19 cellular contexts compared by ENCODE assay signal in genomic region chr17:18251204-18251603, GRCh38. TPM values are rescaled to one million over a fixed set of nuclear protein-coding genes. Genes with fewer than 3 reads are reported as not detected.
DNase-seq lines count a peak whose midpoint lies in the region; ATAC-seq, FAIRE-seq and TF ChIP-seq lines count a peak whose summit lies in the region.
"Had no signal": no experiment of that assay in that cellular context is flagged by ENCODE, and none has a peak within 500 bp of the region (broad histone marks: within the 10 kb centered on the region; RNA-seq: fewer than 3 reads in every experiment).

No MANE protein-coding gene starts in this region.

- CTCF ChIA-PET in HEK293 (lab: Yijun Ruan, JAX) (interaction anchor here (1.7 kb wide), 1 partner anchor 34 kb away, joined by 4 read pairs; no protein-coding TSS in a partner anchor), RWPE1 (lab: Yijun Ruan, JAX) (no interaction called here), endothelial cell of umbilical vein (lab: Charles Lee) (no interaction called here)

- H2BK5ac ChIP-seq in trophoblast cell (ENCODE audit: low read depth, low read length, poor library complexity), result no peak overlapping the region

- H3K9ac ChIP-seq in endothelial cell of umbilical vein (replicated peaks; ENCODE audit: extremely low read depth, insufficient read depth, low read length) (no peak overlapping the region), trophoblast cell (ENCODE audit: low read length) (no peak overlapping the region)

- no peak overlapping the region for H4K12ac ChIP-seq in trophoblast cell (ENCODE audit: low read depth, low read length)

- no peak for FAIRE-seq in endothelial cell of umbilical vein (lab: Jason Lieb, UNC)
- FAIRE-seq: A549, D721Med, GM12892, GM18507, H1 had no signal

- intact Hi-C loops in endothelial cell of umbilical vein (cut with micrococcal nuclease), result no loop called here

- no CpG with 5 or more reads among the region's 15 CpGs for WGBS in trophoblast cell (ENCODE audit: extremely low coverage, insufficient coverage, insufficient read length)

- H3K79me2 ChIP-seq in endothelial cell of umbilical vein (ENCODE audit: control insufficient read depth, insufficient read depth, low read length) (peaks cover 6% of the 10 kb centered on the region), trophoblast cell (ENCODE audit: control insufficient read depth, insufficient read depth, low read length, poor library complexity) (no peaks in the 10 kb centered on the region)

- H3K4me3 ChIP-seq in HEK293 (ENCODE audit: low read depth, low read length) (no peak overlapping the region), endothelial cell of umbilical vein (replicated peaks in 1 of 3; ENCODE audit: insufficient read depth in 1 of 3, low read depth in 1 of 3, low read length in 3 of 3) (no peak overlapping the region), trophoblast cell (ENCODE audit: low read depth, low read length) (no peak overlapping the region)
- H3K4me3 ChIP-seq: A549 had no signal

- POLR2A ChIA-PET in HEK293 (lab: Yijun Ruan, JAX) (no interaction called here), RWPE1 (lab: Yijun Ruan, JAX; ENCODE audit: low non-redundant PET) (no interaction called here), endothelial cell of umbilical vein (lab: Charles Lee) (no interaction called here)

- no peak overlapping the region for H2BK12ac ChIP-seq in trophoblast cell (ENCODE audit: low read length)

- no peak overlapping the region for H3K14ac ChIP-seq in trophoblast cell (ENCODE audit: low read length)

- H3K18ac ChIP-seq in trophoblast cell (ENCODE audit: low read length), result no peak overlapping the region

- TF ChIP-seq CTCF in HEK293 (tag by site-specific recombination; IDR thresholded peaks at IDR 0.05) (no peak), RWPE1 (conservative IDR thresholded peaks at IDR 0.05; ENCODE audit: low read depth) (no peak), endothelial cell of umbilical vein (IDR thresholded peaks at IDR 0.05; ENCODE audit: extremely low read depth in 1 of 2, insufficient read depth in 1 of 2, low read depth in 1 of 2, low read length in 2 of 2) (no peak)

- H3K36me3 ChIP-seq in HEK293 (ENCODE audit: control insufficient read depth in 2 of 2, insufficient read depth in 1 of 2, low read length in 2 of 2) (peaks cover 9 to 96% of the 10 kb centered on the region in 2 experiments), endothelial cell of umbilical vein (ENCODE audit: control insufficient read depth in 2 of 2, extremely low read depth in 1 of 2, insufficient read depth in 2 of 2, low read length in 2 of 2) (peaks cover 11 to 63% of the 10 kb centered on the region in 2 experiments), trophoblast cell (ENCODE audit: control insufficient read depth in 1 of 2, insufficient read depth in 2 of 2, low read length in 2 of 2) (peaks cover 88 to 90% of the 10 kb centered on the region in 2 experiments)

- no peaks in the 10 kb centered on the region for H4K20me1 ChIP-seq in endothelial cell of umbilical vein (replicated peaks; ENCODE audit: control insufficient read depth, extremely low read depth, insufficient read depth, low read length)

- ATAC-seq in HG03135 (IDR thresholded peaks at IDR 0.05; ENCODE audit: unreplicated experiment), result no peak
- ATAC-seq: A549 had no signal

- H2AK5ac ChIP-seq in trophoblast cell (ENCODE audit: low read length), result no peak overlapping the region

- H3K27me3 ChIP-seq in endothelial cell of umbilical vein (ENCODE audit: control insufficient read depth in 2 of 2, insufficient read depth in 2 of 2, low read length in 2 of 2), result no peaks in the 10 kb centered on the region
- H3K27me3 ChIP-seq in trophoblast cell (ENCODE audit: insufficient read depth, low read length), result no peaks in the 10 kb centered on the region

- dilution Hi-C loops in endothelial cell of umbilical vein (cut with MboI; ENCODE audit: extremely low pct_ligation_motif_present, low sequenced_read_pairs), result no loop called here

- no peak overlapping the region for H3K4ac ChIP-seq in trophoblast cell (ENCODE audit: low read depth, low read length)

- no peak for TF ChIP-seq POLR2A in endothelial cell of umbilical vein (IDR thresholded peaks at IDR 0.05; ENCODE audit: low read depth, low read length)

- no peaks in the 10 kb centered on the region for H3K4me1 ChIP-seq in HEK293 (ENCODE audit: control insufficient read depth, insufficient read depth, low read length)
- H3K4me1 ChIP-seq in endothelial cell of umbilical vein (ENCODE audit: control insufficient read depth, extremely low read depth, insufficient read depth, low read length), result peaks cover 23% of the 10 kb centered on the region
- no peaks in the 10 kb centered on the region for H3K4me1 ChIP-seq in trophoblast cell (ENCODE audit: control insufficient read depth in 1 of 2, insufficient read depth in 2 of 2, low read length in 2 of 2)
- H3K4me1 ChIP-seq: Caco-2 had no signal

- H3K23ac ChIP-seq in trophoblast cell (ENCODE audit: low read length), result no peak overlapping the region

- H3K79me1 ChIP-seq in trophoblast cell (ENCODE audit: low read length), result no peaks in the 10 kb centered on the region

- no peak overlapping the region for H4K8ac ChIP-seq in trophoblast cell (ENCODE audit: low read depth, low read length)

- H3K27ac ChIP-seq in HEK293 (ENCODE audit: extremely low read depth, low read depth, low read length) (no peak overlapping the region), RWPE1 (peak overlapping the region; percentile 93), endothelial cell of umbilical vein (ENCODE audit: insufficient read depth, low read depth, low read length) (no peak overlapping the region), trophoblast cell (ENCODE audit: low read depth, low read length) (no peak overlapping the region)
- H3K27ac ChIP-seq: A549, C4-2B, HL-60 had no signal

- H2AFZ ChIP-seq in endothelial cell of umbilical vein (ENCODE audit: low read depth, low read length), result no peak overlapping the region
- no peak overlapping the region for H2AFZ ChIP-seq in trophoblast cell (ENCODE audit: insufficient read depth, low read length, poor library complexity)

- DNase-seq in RWPE1 (ENCODE audit: low spot score) (no peak), endothelial cell of umbilical vein (ENCODE audit: low read depth, low spot score) (no peak), trophoblast cell (no peak), amygdala (lab: John Stamatoyannopoulos, UW) (no peak)
- DNase-seq: AML-193; Caco-2; CD4-positive, alpha-beta T cell; GDM1; H9; KBM-7 had no signal

- BruUV-seq in endothelial cell of umbilical vein (replicated peaks; lab: Mats Ljungman, UMichigan), result TSS peak; percentile 20

- no peak overlapping the region for H4K91ac ChIP-seq in trophoblast cell (ENCODE audit: low read depth, low read length)

- no peaks in the 10 kb centered on the region for H3K9me1 ChIP-seq in endothelial cell of umbilical vein (replicated peaks; ENCODE audit: control insufficient read depth, extremely low read depth, insufficient read depth, low read length)

- no peak overlapping the region for H3K4me2 ChIP-seq in endothelial cell of umbilical vein (ENCODE audit: insufficient read depth, low read length)
- H3K4me2 ChIP-seq in trophoblast cell (ENCODE audit: low read length), result no peak overlapping the region
- H3K4me2 ChIP-seq: A549 had no signal

- H3K9me3 ChIP-seq in HEK293 (ENCODE audit: control insufficient read depth, insufficient read depth, low read depth, low read length) (no peaks in the 10 kb centered on the region), endothelial cell of umbilical vein (replicated peaks; ENCODE audit: control insufficient read depth, insufficient read depth, low read length) (no peaks in the 10 kb centered on the region), trophoblast cell (ENCODE audit: insufficient read depth, low read depth, low read length) (no peaks in the 10 kb centered on the region)
- H3K9me3 ChIP-seq: A549, Caco-2 had no signal

- no peak overlapping the region for H2BK120ac ChIP-seq in trophoblast cell (ENCODE audit: insufficient read depth, low read length, poor library complexity)

TF ChIP-seq in HEK293, 187 proteins besides CTCF, POLR2A, EP300 and RAD21:
- TF ChIP-seq ZNF548 (tag by site-specific recombination; IDR thresholded peaks at IDR 0.05) (no peak), ZNF623 (tag by site-specific recombination; IDR thresholded peaks at IDR 0.05) (peak; percentile 81)

TF ChIP-seq in endothelial cell of umbilical vein, 7 proteins besides CTCF, POLR2A, EP300 and RAD21 (continues in another document):
- no peak for TF ChIP-seq FOS (IDR thresholded peaks at IDR 0.05; ENCODE audit: borderline replicate concordance, insufficient read depth, low read length)
- no peak for TF ChIP-seq POLR2AphosphoS5 (IDR thresholded peaks at IDR 0.05; ENCODE audit: insufficient read depth, low read depth, low read length)

RNA-seq across cellular contexts. Expression of gene FLII, which starts 7.3 kb away (rescaled TPM):
- total RNA-seq in endothelial cell of umbilical vein, result 372 and 397 TPM in 2 replicates
- polyA plus RNA-seq in endothelial cell of umbilical vein, result 582 and 691 TPM in 2 replicates
- 393 and 428 TPM in 2 replicates for polyA plus RNA-seq in endothelial cell of umbilical vein (2011; cell fraction: cytosol; rRNA removed)
- 1,056 and 1,210 TPM in 2 replicates for polyA plus RNA-seq in endothelial cell of umbilical vein (2011; cell fraction: nucleus; rRNA removed)
- polyA plus RNA-seq in endothelial cell of umbilical vein (2012), result 343 and 396 TPM in 2 replicates
- 446 and 481 TPM in 2 replicates for polyA minus RNA-seq in endothelial cell of umbilical vein
- 202 TPM for polyA minus RNA-seq in endothelial cell of umbilical vein (2011; cell fraction: cytosol; rRNA and poly(A)+ RNA removed)
- polyA minus RNA-seq in endothelial cell of umbilical vein (2011; cell fraction: nucleus; rRNA and poly(A)+ RNA removed), result 205 and 272 TPM in 2 replicates
- polyA plus RNA-seq in trophoblast cell (2013), result 170 and 174 TPM in 2 replicates

RNA-seq across cellular contexts. Expression of gene MIEF2, which starts 9.3 kb away (rescaled TPM):
- total RNA-seq in endothelial cell of umbilical vein, result 8.3 and 8.5 TPM in 2 replicates
- 22.7 and 28.2 TPM in 2 replicates for polyA plus RNA-seq in endothelial cell of umbilical vein
- polyA plus RNA-seq in endothelial cell of umbilical vein (2011; cell fraction: cytosol; rRNA removed), result 10.7 and 12.8 TPM in 2 replicates
- polyA plus RNA-seq in endothelial cell of umbilical vein (2011; cell fraction: nucleus; rRNA removed), result 10.7 and 12.9 TPM in 2 replicates
- polyA plus RNA-seq in endothelial cell of umbilical vein (2012), result 5.2 and 8.4 TPM in 2 replicates
- 11.0 and 14.7 TPM in 2 replicates for polyA minus RNA-seq in endothelial cell of umbilical vein
- polyA minus RNA-seq in endothelial cell of umbilical vein (2011; cell fraction: cytosol; rRNA and poly(A)+ RNA removed), result 6.7 TPM
- polyA minus RNA-seq in endothelial cell of umbilical vein (2011; cell fraction: nucleus; rRNA and poly(A)+ RNA removed), result 3.1 and 6.3 TPM in 2 replicates
- 5.1 and 5.3 TPM in 2 replicates for polyA plus RNA-seq in trophoblast cell (2013)

RNA-seq across cellular contexts. Expression of gene LLGL1, which starts 25.8 kb away (rescaled TPM):
- total RNA-seq in endothelial cell of umbilical vein, result 34.9 and 36.8 TPM in 2 replicates
- polyA plus RNA-seq in endothelial cell of umbilical vein, result 47.1 and 55.5 TPM in 2 replicates
- polyA plus RNA-seq in endothelial cell of umbilical vein (2011; cell fraction: cytosol; rRNA removed), result 30.8 and 38.9 TPM in 2 replicates
- polyA plus RNA-seq in endothelial cell of umbilical vein (2011; cell fraction: nucleus; rRNA removed), result 47.3 and 56.7 TPM in 2 replicates
- polyA plus RNA-seq in endothelial cell of umbilical vein (2012), result 24.1 and 28.5 TPM in 2 replicates
- polyA minus RNA-seq in endothelial cell of umbilical vein, result 36.3 and 42.3 TPM in 2 replicates
- polyA minus RNA-seq in endothelial cell of umbilical vein (2011; cell fraction: cytosol; rRNA and poly(A)+ RNA removed), result 14.3 TPM
- polyA minus RNA-seq in endothelial cell of umbilical vein (2011; cell fraction: nucleus; rRNA and poly(A)+ RNA removed), result 17.3 and 24.4 TPM in 2 replicates
- 21.5 and 21.7 TPM in 2 replicates for polyA plus RNA-seq in trophoblast cell (2013)
